In genomic region chr6:139764498-139764986, GRCh38 we compare ENCODE assay signal across 8 cellular contexts.
DNase-seq lines count a peak whose midpoint lies in the region; ATAC-seq and TF ChIP-seq lines count a peak whose summit lies in the region.

No MANE protein-coding gene starts in this region.

- no peak overlapping the region for H3K4me3 ChIP-seq in fibroblast of pulmonary artery (replicated peaks; ENCODE audit: low read depth, low read length)

- TF ChIP-seq CTCF in fibroblast of pulmonary artery (IDR thresholded peaks at IDR 0.05; ENCODE audit: low read length, missing control alignments) (no peak), omental fat pad (IDR thresholded peaks at IDR 0.05) (no peak)

- ATAC-seq in GM21367 (IDR thresholded peaks at IDR 0.05; ENCODE audit: unreplicated experiment) (peak; percentile 90), HG03558 (IDR thresholded peaks at IDR 0.05; ENCODE audit: extremely low read depth, unreplicated experiment) (peak; percentile 76), omental fat pad (ENCODE audit: low FRiP score) (peak; percentile 95)

- DNase-seq in DMS53 treated with DMSO at 0.1 percent for 48 hours (lab: John Stamatoyannopoulos, UW; ENCODE audit: unreplicated experiment) (peak; percentile 23), T1000 (lab: John Stamatoyannopoulos, UW) (peak; percentile 40), fibroblast of pulmonary artery (ENCODE audit: low read depth) (peak; percentile 95), omental fat pad (ENCODE audit: low spot score) (no peak), NCI-H2029 (lab: John Stamatoyannopoulos, UW) (no peak)
- no peak for DNase-seq in stimulated activated CD4-positive, alpha-beta T cell treated with anti-CD3 and anti-CD28 coated beads, Interleukin-2, amount 100 ng/mL, for 48 hours

Comparison
In these comparisons a context has a peak if more than half of its experiments do, and no peak if none do; other contexts are left out.
1. DNase-seq: peak in DMS53 treated with DMSO at 0.1 percent for 48 hours (single experiment), T1000 (single experiment) and fibroblast of pulmonary artery (single experiment); none in omental fat pad (single experiment), NCI-H2029 (single experiment) and stimulated activated CD4-positive, alpha-beta T cell treated with anti-CD3 and anti-CD28 coated beads, Interleukin-2, amount 100 ng/mL, for 48 hours (0 of 2).
2. Peak in every context shown above with its lines, with median percentiles within 50 percentile points of each other: ATAC-seq.